34 cellular contexts compared by ENCODE assay signal in genomic region chr10:91137011-91137643, GRCh38.
"Had no signal": no experiment of that assay in that cellular context is flagged by ENCODE, and none has a peak within 500 bp of the region (broad histone marks: within the 10 kb centered on the region; RNA-seq: fewer than 3 reads in every experiment).

No MANE protein-coding gene starts in this region.

- H3K4me3 ChIP-seq: adrenal gland, body of pancreas, breast epithelium had no signal

- H3K27me3 ChIP-seq: adrenal gland, body of pancreas, brain microvascular endothelial cell, breast epithelium had no signal

- DNase-seq: activated B cell treated with CpG ODN at 0.5 μM for 24 hours; activated CD4-positive, alpha-beta memory T cell treated with anti-CD3 and anti-CD28 coated beads for 36 hours; activated CD4-positive, alpha-beta T cell treated with anti-CD3 and anti-CD28 coated beads for 4 hours; activated CD4-positive, alpha-beta T cell treated with anti-CD3 and anti-CD28 coated beads, Interleukin-2, amount 10 ng/mL, durations not matched to agents 24 days and 14 days; activated CD4-positive, alpha-beta T cell treated with anti-CD3 and anti-CD28 coated beads, Interleukin-2, amount 50 U/mL, for 1 hour; activated CD4-positive, alpha-beta T cell treated with anti-CD3 and anti-CD28 coated beads, Interleukin-2, amount 50 U/mL, for 4 hours; activated CD4-positive, CD25-positive, alpha-beta regulatory T cell treated with anti-CD3 and anti-CD28 coated beads, Interleukin-2, amount 50 U/mL, for 72 hours; activated CD8-positive, alpha-beta memory T cell treated with anti-CD3 and anti-CD28 coated beads, Interleukin-2, amount 50 U/mL, for 4 hours; activated CD8-positive, alpha-beta T cell treated with anti-CD3 and anti-CD28 coated beads for 36 hours; activated effector memory CD4-positive, alpha-beta T cell treated with anti-CD3 and anti-CD28 coated beads, Interleukin-2, amount 50 U/mL, for 16 hours; activated gamma-delta T cell treated with Interleukin-2 at 50 U/mL for 16 hours; activated naive CD4-positive, alpha-beta T cell; activated naive CD4-positive, alpha-beta T cell treated with anti-CD3 and anti-CD28 coated beads for 36 hours; activated naive CD4-positive, alpha-beta T cell treated with anti-CD3 and anti-CD28 coated beads, Interleukin-2, amount 50 U/mL, for 16 hours; activated naive CD8-positive, alpha-beta T cell treated with anti-CD3 and anti-CD28 coated beads for 36 hours; activated T-cell treated with anti-CD3 and anti-CD28 coated beads for 4 hours; activated T-cell treated with anti-CD3 and anti-CD28 coated beads, Interleukin-2, amount 50 U/mL, for 1 hour; activated T-cell treated with anti-CD3 and anti-CD28 coated beads, Interleukin-2, amount 50 U/mL, for 4 hours; activated T-cell treated with anti-CD3 and anti-CD28 coated beads, Interleukin-2, amount 50 U/mL, for 72 hours; amniotic stem cell; aorta; brain microvascular endothelial cell; central memory CD4-positive, alpha-beta T cell; T-helper 2 cell; T-helper 9 cell had no signal

- H3K36me3 ChIP-seq: adrenal gland, brain microvascular endothelial cell, breast epithelium had no signal

- FAIRE-seq: astrocyte, colon, TTC549 had no signal

- H3K27ac ChIP-seq: adrenal gland, body of pancreas, brain microvascular endothelial cell, breast epithelium, VCaP had no signal

- H3K4me1 ChIP-seq: adrenal gland, body of pancreas, breast epithelium had no signal

- H3K9me3 ChIP-seq: adrenal gland, body of pancreas, breast epithelium had no signal

- ATAC-seq: activated CD8-positive, alpha-beta T cell treated with anti-CD3 and anti-CD28 coated beads for 36 hours; activated naive CD4-positive, alpha-beta T cell treated with anti-CD3 and anti-CD28 coated beads, Interleukin-2, amount 50 U/mL, for 72 hours; activated T-cell treated with anti-CD3 and anti-CD28 coated beads, Interleukin-2, amount 50 U/mL, for 4 hours; activated T-cell treated with anti-CD3 and anti-CD28 coated beads, Interleukin-2, amount 50 U/mL, for 72 hours; activated T-helper 17 cell treated with anti-CD3 and anti-CD28 coated beads, Interleukin-2, amount 50 U/mL, for 72 hours had no signal
